22 cellular contexts compared by ENCODE assay signal in the genomic region with DNA sequence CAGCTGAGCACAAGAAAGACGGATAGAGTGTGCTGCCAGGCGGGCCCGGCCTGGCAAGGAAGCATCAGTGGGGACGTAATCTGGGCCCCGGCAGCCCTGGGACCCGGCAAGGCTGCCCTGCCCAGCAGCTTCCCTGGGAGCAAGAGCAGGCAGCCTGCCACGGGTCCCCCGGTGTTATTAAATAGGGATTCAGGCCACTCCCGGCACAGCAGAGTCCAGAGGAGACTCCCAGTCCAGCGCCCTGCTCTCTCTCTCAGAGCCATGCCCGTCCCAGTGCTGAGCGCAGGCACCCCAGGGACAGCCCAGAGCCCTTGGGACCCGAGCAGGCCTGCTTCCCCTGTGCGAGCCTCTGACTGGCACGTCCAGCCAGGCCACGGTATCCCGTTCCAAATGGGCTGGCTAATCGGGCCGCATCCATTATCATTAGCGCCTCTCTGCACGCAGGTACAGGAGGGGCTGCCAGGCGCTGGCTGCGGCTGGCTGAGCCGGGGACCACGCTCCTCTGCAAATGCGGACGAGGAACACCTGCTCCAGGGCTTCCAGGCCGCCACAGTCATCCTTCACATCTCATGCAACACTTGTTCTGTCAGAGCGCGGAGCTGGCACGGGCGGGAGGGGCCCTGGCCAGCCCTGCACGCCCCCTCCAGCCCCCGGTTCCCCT.
A peak's percentile ranks its signal among the peaks of the same experiment; 100 is the strongest.
DNase-seq lines count a peak whose midpoint lies in the region; ATAC-seq and TF ChIP-seq lines count a peak whose summit lies in the region.
"Had no signal": no experiment of that assay in that cellular context is flagged by ENCODE, and none has a peak within 500 bp of the region (broad histone marks: within the 10 kb centered on the region; RNA-seq: fewer than 3 reads in every experiment).

No MANE protein-coding gene starts in this region.

- no peak for TF ChIP-seq POLR2A in testis (IDR thresholded peaks at IDR 0.05)

- 55 to 58% methylated on average over 27 to 32 of the region's 34 CpGs for WGBS in testis, 2 donors

- no peaks in the 10 kb centered on the region for H3K27me3 ChIP-seq in testis
- H3K27me3 ChIP-seq: BE2C, MG63, Peyer's patch had no signal

- H3K36me3 ChIP-seq in testis (ENCODE audit: low read depth, missing control alignments): no peaks in the 10 kb centered on the region
- H3K36me3 ChIP-seq: BE2C, MG63, Peyer's patch had no signal

- peak overlapping the region in 1 of 2 donors; percentile 36 for H3K4me3 ChIP-seq in testis
- H3K4me3 ChIP-seq: MG63, Peyer's patch had no signal

- H3K9me3 ChIP-seq in testis: no peaks in the 10 kb centered on the region
- H3K9me3 ChIP-seq: BE2C, MG63, Peyer's patch had no signal

- TF ChIP-seq CTCF in testis (IDR thresholded peaks at IDR 0.05): no peak

- intact Hi-C loops in testis (cut with DNase I; ENCODE audit: low total_unique reads): no loop called here

- ATAC-seq in SK-N-SH treated with all-trans-retinoic acid at 6 μM for 48 hours: no peak
- no peak for ATAC-seq in HG03469 (IDR thresholded peaks at IDR 0.05; ENCODE audit: unreplicated experiment)

- no peak overlapping the region for H3K27ac ChIP-seq in testis
- H3K27ac ChIP-seq: Peyer's patch had no signal

- peak; percentile 54 for DNase-seq in NCI-H1436 (lab: John Stamatoyannopoulos, UW)
- no peak for DNase-seq in NCI-H1436 treated with DMSO at 0.1 percent for 48 hours (lab: John Stamatoyannopoulos, UW)
- peak; percentile 63 for DNase-seq in NCI-H345 (lab: John Stamatoyannopoulos, UW)
- peak; percentile 66 for DNase-seq in left kidney (ENCODE audit: low read depth, low spot score)
- peak; percentile 23 for DNase-seq in testis
- DNase-seq in NCI-H2171 (lab: John Stamatoyannopoulos, UW): no peak
- DNase-seq: 8988T; ACHN; BE2C; CD8-positive, alpha-beta memory T cell; DMS 273 treated with DMSO at 0.1 percent for 48 hours; DND-41; H9; KG1; MG63; NCI-H446 treated with DMSO at 0.1 percent for 48 hours; NCI-H526; Peyer's patch; SHP77 treated with DMSO at 0.1 percent for 48 hours; SW 1271 had no signal

- H3K4me1 ChIP-seq in testis: no peaks in the 10 kb centered on the region
- H3K4me1 ChIP-seq: BE2C, Peyer's patch had no signal

TF ChIP-seq in SK-N-SH treated with all-trans-retinoic acid at 6 μM for 48 hours, 23 proteins besides CTCF, POLR2A, EP300 and RAD21:
- TF ChIP-seq, protein P1, sequence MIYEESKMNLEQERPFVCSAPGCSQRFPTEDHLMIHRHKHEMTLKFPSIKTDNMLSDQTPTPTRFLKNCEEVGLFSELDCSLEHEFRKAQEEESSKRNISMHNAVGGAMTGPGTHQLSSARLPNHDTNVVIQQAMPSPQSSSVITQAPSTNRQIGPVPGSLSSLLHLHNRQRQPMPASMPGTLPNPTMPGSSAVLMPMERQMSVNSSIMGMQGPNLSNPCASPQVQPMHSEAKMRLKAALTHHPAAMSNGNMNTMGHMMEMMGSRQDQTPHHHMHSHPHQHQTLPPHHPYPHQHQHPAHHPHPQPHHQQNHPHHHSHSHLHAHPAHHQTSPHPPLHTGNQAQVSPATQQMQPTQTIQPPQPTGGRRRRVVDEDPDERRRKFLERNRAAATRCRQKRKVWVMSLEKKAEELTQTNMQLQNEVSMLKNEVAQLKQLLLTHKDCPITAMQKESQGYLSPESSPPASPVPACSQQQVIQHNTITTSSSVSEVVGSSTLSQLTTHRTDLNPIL (CRISPR knock-in tag; IDR thresholded peaks at IDR 0.05; ENCODE audit: low read depth): no peak
- no peak for TF ChIP-seq ESRRG (CRISPR knock-in tag; IDR thresholded peaks at IDR 0.05)
- TF ChIP-seq TOX (CRISPR knock-in tag; IDR thresholded peaks at IDR 0.05; ENCODE audit: borderline replicate concordance): no peak
- no peak for TF ChIP-seq ZNF8 (CRISPR knock-in tag; IDR thresholded peaks at IDR 0.05)
- TF ChIP-seq ARNTL (CRISPR knock-in tag; IDR thresholded peaks at IDR 0.05; ENCODE audit: borderline replicate concordance, low read depth): no peak
- TF ChIP-seq, protein P2, sequence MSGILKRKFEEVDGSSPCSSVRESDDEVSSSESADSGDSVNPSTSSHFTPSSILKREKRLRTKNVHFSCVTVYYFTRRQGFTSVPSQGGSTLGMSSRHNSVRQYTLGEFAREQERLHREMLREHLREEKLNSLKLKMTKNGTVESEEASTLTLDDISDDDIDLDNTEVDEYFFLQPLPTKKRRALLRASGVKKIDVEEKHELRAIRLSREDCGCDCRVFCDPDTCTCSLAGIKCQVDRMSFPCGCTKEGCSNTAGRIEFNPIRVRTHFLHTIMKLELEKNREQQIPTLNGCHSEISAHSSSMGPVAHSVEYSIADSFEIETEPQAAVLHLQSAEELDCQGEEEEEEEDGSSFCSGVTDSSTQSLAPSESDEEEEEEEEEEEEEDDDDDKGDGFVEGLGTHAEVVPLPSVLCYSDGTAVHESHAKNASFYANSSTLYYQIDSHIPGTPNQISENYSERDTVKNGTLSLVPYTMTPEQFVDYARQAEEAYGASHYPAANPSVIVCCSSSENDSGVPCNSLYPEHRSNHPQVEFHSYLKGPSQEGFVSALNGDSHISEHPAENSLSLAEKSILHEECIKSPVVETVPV (CRISPR knock-in tag; IDR thresholded peaks at IDR 0.05): no peak
- TF ChIP-seq CSDC2 (CRISPR knock-in tag; IDR thresholded peaks at IDR 0.05): no peak
- no peak for TF ChIP-seq ZNF565 (CRISPR knock-in tag; conservative IDR thresholded peaks at IDR 0.05; ENCODE audit: low read depth)
- no peak for TF ChIP-seq ZNF70 (CRISPR knock-in tag; IDR thresholded peaks at IDR 0.05)
- no peak for TF ChIP-seq PPARA (CRISPR knock-in tag; IDR thresholded peaks at IDR 0.05; ENCODE audit: borderline replicate concordance)
- no peak for TF ChIP-seq TCF4 (CRISPR knock-in tag; IDR thresholded peaks at IDR 0.05; ENCODE audit: borderline replicate concordance)
- TF ChIP-seq GLIS3 (CRISPR knock-in tag; IDR thresholded peaks at IDR 0.05): no peak
- TF ChIP-seq, protein P3, sequence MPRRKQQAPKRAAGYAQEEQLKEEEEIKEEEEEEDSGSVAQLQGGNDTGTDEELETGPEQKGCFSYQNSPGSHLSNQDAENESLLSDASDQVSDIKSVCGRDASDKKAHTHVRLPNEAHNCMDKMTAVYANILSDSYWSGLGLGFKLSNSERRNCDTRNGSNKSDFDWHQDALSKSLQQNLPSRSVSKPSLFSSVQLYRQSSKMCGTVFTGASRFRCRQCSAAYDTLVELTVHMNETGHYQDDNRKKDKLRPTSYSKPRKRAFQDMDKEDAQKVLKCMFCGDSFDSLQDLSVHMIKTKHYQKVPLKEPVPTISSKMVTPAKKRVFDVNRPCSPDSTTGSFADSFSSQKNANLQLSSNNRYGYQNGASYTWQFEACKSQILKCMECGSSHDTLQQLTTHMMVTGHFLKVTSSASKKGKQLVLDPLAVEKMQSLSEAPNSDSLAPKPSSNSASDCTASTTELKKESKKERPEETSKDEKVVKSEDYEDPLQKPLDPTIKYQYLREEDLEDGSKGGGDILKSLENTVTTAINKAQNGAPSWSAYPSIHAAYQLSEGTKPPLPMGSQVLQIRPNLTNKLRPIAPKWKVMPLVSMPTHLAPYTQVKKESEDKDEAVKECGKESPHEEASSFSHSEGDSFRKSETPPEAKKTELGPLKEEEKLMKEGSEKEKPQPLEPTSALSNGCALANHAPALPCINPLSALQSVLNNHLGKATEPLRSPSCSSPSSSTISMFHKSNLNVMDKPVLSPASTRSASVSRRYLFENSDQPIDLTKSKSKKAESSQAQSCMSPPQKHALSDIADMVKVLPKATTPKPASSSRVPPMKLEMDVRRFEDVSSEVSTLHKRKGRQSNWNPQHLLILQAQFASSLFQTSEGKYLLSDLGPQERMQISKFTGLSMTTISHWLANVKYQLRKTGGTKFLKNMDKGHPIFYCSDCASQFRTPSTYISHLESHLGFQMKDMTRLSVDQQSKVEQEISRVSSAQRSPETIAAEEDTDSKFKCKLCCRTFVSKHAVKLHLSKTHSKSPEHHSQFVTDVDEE (CRISPR knock-in tag; IDR thresholded peaks at IDR 0.05): no peak
- TF ChIP-seq ISL1 (CRISPR knock-in tag; IDR thresholded peaks at IDR 0.05): no peak
- TF ChIP-seq RARB (CRISPR knock-in tag; IDR thresholded peaks at IDR 0.05): no peak
- no peak for TF ChIP-seq OSR1 (CRISPR knock-in tag; IDR thresholded peaks at IDR 0.05)
- TF ChIP-seq ZFP3 (CRISPR knock-in tag; IDR thresholded peaks at IDR 0.05): no peak
TF ChIP-seq in SK-N-SH treated with all-trans-retinoic acid at 6 μM for 48 hours: peak in this region for 0.

Comparison
In these comparisons a context has a peak if more than half of its experiments do, and no peak if none do; other contexts are left out.
1. DNase-seq: peak in NCI-H1436 (single experiment), NCI-H345 (single experiment), left kidney (single experiment) and testis (single experiment); none in NCI-H1436 treated with DMSO at 0.1 percent for 48 hours (single experiment) and NCI-H2171 (single experiment).